In the genomic region with DNA sequence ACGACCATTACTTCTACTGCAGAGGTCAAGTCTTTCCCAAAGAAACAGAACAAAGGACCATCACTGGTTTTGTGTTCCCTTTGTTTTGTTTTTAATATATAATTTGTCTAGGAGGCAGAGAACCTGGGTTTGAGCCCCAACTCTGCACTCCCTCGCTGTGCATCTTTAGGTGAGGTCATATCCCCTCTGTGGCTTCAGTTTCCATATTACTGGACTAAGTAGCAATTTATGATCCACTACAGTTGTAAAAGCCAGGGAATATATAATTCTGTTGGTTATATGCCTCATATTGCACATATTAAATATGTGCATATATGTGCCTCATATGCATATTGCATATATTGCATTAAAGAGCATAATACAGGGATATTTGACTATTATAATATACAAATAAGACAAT, we compare ENCODE assay signal across 7 cellular contexts.
"Had no signal": no experiment of that assay in that cellular context is flagged by ENCODE, and none has a peak within 500 bp of the region (broad histone marks: within the 10 kb centered on the region; RNA-seq: fewer than 3 reads in every experiment).

No MANE protein-coding gene starts in this region.

- DNase-seq: GDM1, GF-D8 had no signal

- FAIRE-seq: G401.6, GM12891, GM12892, GM18507, GM19239 had no signal
